In genomic region chr5:55062039-55062779, GRCh38 we compare ENCODE assay signal across 11 cellular contexts. TPM values are rescaled to one million over a fixed set of nuclear protein-coding genes. Genes with fewer than 3 reads are reported as not detected.
A peak's percentile ranks its signal among the peaks of the same experiment; 100 is the strongest.
DNase-seq lines count a peak whose midpoint lies in the region; ATAC-seq and TF ChIP-seq lines count a peak whose summit lies in the region.
"Had no signal": no experiment of that assay in that cellular context is flagged by ENCODE, and none has a peak within 500 bp of the region (broad histone marks: within the 10 kb centered on the region; RNA-seq: fewer than 3 reads in every experiment).

No MANE protein-coding gene starts in this region.

- peak overlapping the region; percentile 21; the same call in 1 of the 2 replicates for H3K4me3 ChIP-seq in GM12865 (ENCODE audit: low read depth, low read length)
- no peak overlapping the region for H3K4me3 ChIP-seq in MG63
- H3K4me3 ChIP-seq: esophagus muscularis mucosa had no signal

- H3K9me3 ChIP-seq in MG63 = no peaks in the 10 kb centered on the region
- H3K9me3 ChIP-seq: esophagus muscularis mucosa had no signal

- H3K27me3 ChIP-seq in MG63 = no peaks in the 10 kb centered on the region
- H3K27me3 ChIP-seq: esophagus muscularis mucosa had no signal

- DNase-seq in GM12865 (ENCODE audit: low read depth) (peak; percentile 23), T-helper 1 cell (peak in 3 of 5 donors; percentile 10 to 94 (median 27)), islet precursor cell (no peak), MG63 (no peak), SHP77 (lab: John Stamatoyannopoulos, UW) (no peak)
- peak; percentile 77 for DNase-seq in activated effector memory CD4-positive, alpha-beta T cell treated with anti-CD3 and anti-CD28 coated beads, Interleukin-2, amount 50 U/mL, for 16 hours
- peak; percentile 12 to 18 for DNase-seq in stimulated activated CD4-positive, alpha-beta T cell treated with anti-CD3 and anti-CD28 coated beads, Interleukin-1b, Interleukin-23, amount 100 ng/mL, for 4 hours (ENCODE audit: low read depth in 2 of 2)
- DNase-seq: NCI-H526 treated with DMSO at 0.1 percent for 48 hours had no signal

- no peak for ATAC-seq in HG03378 (IDR thresholded peaks at IDR 0.05; ENCODE audit: unreplicated experiment)

- no peaks in the 10 kb centered on the region for H3K36me3 ChIP-seq in MG63
- H3K36me3 ChIP-seq: esophagus muscularis mucosa had no signal

- TF ChIP-seq CTCF in GM12865 (IDR thresholded peaks at IDR 0.05; ENCODE audit: insufficient read depth, low read depth, low read length, missing control alignments) = no peak

RNA-seq across cellular contexts. Expression of gene GZMK, which starts 38.2 kb away (rescaled TPM):
- total RNA-seq in MG63 (2014; rRNA removed; shearing (Covaris generic); ENCODE audit: low replicate concordance) = not detected in 2 replicates
- total RNA-seq: lung microvascular endothelial cell had no signal

RNA-seq across cellular contexts. Expression of gene GZMA, which starts 40.2 kb away (rescaled TPM):
- not detected in 2 replicates for total RNA-seq in MG63 (2014; rRNA removed; shearing (Covaris generic); ENCODE audit: low replicate concordance)
- total RNA-seq: lung microvascular endothelial cell had no signal

Comparison
In these comparisons a context has a peak if more than half of its experiments do, and no peak if none do; other contexts are left out.
1. DNase-seq: peak in GM12865 (single experiment), T-helper 1 cell (3 of 5), activated effector memory CD4-positive, alpha-beta T cell treated with anti-CD3 and anti-CD28 coated beads, Interleukin-2, amount 50 U/mL, for 16 hours (single experiment) and stimulated activated CD4-positive, alpha-beta T cell treated with anti-CD3 and anti-CD28 coated beads, Interleukin-1b, Interleukin-23, amount 100 ng/mL, for 4 hours (2 of 2); none in islet precursor cell (single experiment), MG63 (single experiment) and SHP77 (0 of 2).